ENCODE assay signal across 8 cellular contexts in genomic region chr2:157876066-157876770, GRCh38. TPM values are rescaled to one million over a fixed set of nuclear protein-coding genes. Genes with fewer than 3 reads are reported as not detected.
DNase-seq lines count a peak whose midpoint lies in the region; ATAC-seq and TF ChIP-seq lines count a peak whose summit lies in the region.

TSS of gene ACVR1 (minus strand) at chr2:157876330. CDS start at chr2:157799493, 76,837 bp downstream.

- peak within 1 kb of the TSS; percentile 86 for H3K4me3 Mint-ChIP-seq in activated T-helper 17 cell treated with anti-CD3 and anti-CD28 coated beads, Interleukin-2, amount 50 U/mL, for 72 hours
- peak within 1 kb of the TSS; percentile 84 to 97 (median 94) for H3K4me3 Mint-ChIP-seq in naive B cell
- peak within 1 kb of the TSS; percentile 79 for H3K4me3 Mint-ChIP-seq in stimulated activated effector memory CD8-positive, alpha-beta T cell treated with anti-CD3 and anti-CD28 coated beads, Interleukin-12 subunit alpha, Interleukin-12 subunit beta, amount 100 ng/mL, for 72 hours

- H3K36me3 ChIP-seq in KMS-11 (ENCODE audit: insufficient read depth) (no peaks in the 10 kb centered on the region), fibroblast of lung (ENCODE audit: control insufficient read depth, insufficient read depth, low read length) (no peaks in the 10 kb centered on the region)

- ATAC-seq in GM21786 (IDR thresholded peaks at IDR 0.05; ENCODE audit: unreplicated experiment) (peak; percentile 78), naive B cell (ENCODE audit: low read depth in 2 of 2) (peak; percentile 76 to 83)
- ATAC-seq in activated T-helper 17 cell treated with anti-CD3 and anti-CD28 coated beads, Interleukin-2, amount 50 U/mL, for 72 hours (replicated peaks) = peak; percentile 92
- peak; percentile 89 for ATAC-seq in stimulated activated effector memory CD8-positive, alpha-beta T cell treated with anti-CD3 and anti-CD28 coated beads, Interleukin-12 subunit alpha, Interleukin-12 subunit beta, amount 100 ng/mL, for 72 hours

- no peaks in the 10 kb centered on the region for H3K9me3 ChIP-seq in fibroblast of lung (ENCODE audit: control insufficient read depth, insufficient read depth, low read depth, low read length)

- DNase-seq in DMS79 (lab: John Stamatoyannopoulos, UW) (peak; percentile 82), RPMI8226 (peak; percentile 95), fibroblast of lung (ENCODE audit: low read depth in 2 of 2) (peak; percentile 98 to 99), naive B cell (peak; percentile 77)
- peak; percentile 67 to 92 for DNase-seq in stimulated activated effector memory CD8-positive, alpha-beta T cell treated with anti-CD3 and anti-CD28 coated beads, Interleukin-12 subunit alpha, Interleukin-12 subunit beta, amount 100 ng/mL, for 72 hours (ENCODE audit: low spot score in 2 of 2)

- H3K4me3 ChIP-seq in KMS-11 (IDR thresholded peaks at IDR 0.05; ENCODE audit: insufficient read depth, low read depth, low read length) = peak within 1 kb of the TSS; percentile 88
- peak within 1 kb of the TSS; percentile 74 to 90 (median 78) for H3K4me3 ChIP-seq in fibroblast of lung (replicated peaks in 1 of 4; ENCODE audit: control extremely low read depth in 1 of 4, insufficient read depth in 1 of 4, low read depth in 3 of 4, low read length in 4 of 4)

- peak within 1 kb of the TSS; percentile 95 for H3K27ac Mint-ChIP-seq in activated T-helper 17 cell treated with anti-CD3 and anti-CD28 coated beads, Interleukin-2, amount 50 U/mL, for 72 hours
- peak within 1 kb of the TSS; percentile 67 to 94 (median 91) for H3K27ac Mint-ChIP-seq in naive B cell
- H3K27ac Mint-ChIP-seq in stimulated activated effector memory CD8-positive, alpha-beta T cell treated with anti-CD3 and anti-CD28 coated beads, Interleukin-12 subunit alpha, Interleukin-12 subunit beta, amount 100 ng/mL, for 72 hours = peak within 1 kb of the TSS; percentile 86

- no peaks in the 10 kb centered on the region for H3K9me3 Mint-ChIP-seq in activated T-helper 17 cell treated with anti-CD3 and anti-CD28 coated beads, Interleukin-2, amount 50 U/mL, for 72 hours
- no peaks in the 10 kb centered on the region for H3K9me3 Mint-ChIP-seq in naive B cell
- H3K9me3 Mint-ChIP-seq in stimulated activated effector memory CD8-positive, alpha-beta T cell treated with anti-CD3 and anti-CD28 coated beads, Interleukin-12 subunit alpha, Interleukin-12 subunit beta, amount 100 ng/mL, for 72 hours = no peaks in the 10 kb centered on the region

- H3K27me3 ChIP-seq in KMS-11 (ENCODE audit: insufficient read depth, low read depth) = no peaks in the 10 kb centered on the region
- no peaks in the 10 kb centered on the region for H3K27me3 ChIP-seq in fibroblast of lung (ENCODE audit: control insufficient read depth, insufficient read depth, low read length)

- TF ChIP-seq CTCF in KMS-11 (conservative IDR thresholded peaks at IDR 0.05; ENCODE audit: low read depth, low read length) = no peak; the same call in 1 of the 2 replicates
- no peak for TF ChIP-seq CTCF in fibroblast of lung (conservative IDR thresholded peaks at IDR 0.05 in 1 of 2, IDR thresholded peaks at IDR 0.05 in 1 of 2; ENCODE audit: low read depth in 1 of 2, low read length in 2 of 2)

- H3K79me2 ChIP-seq in KMS-11 (ENCODE audit: insufficient read depth, low read depth) = peaks cover 15% of the 10 kb centered on the region; the same call in 1 of the 2 replicates
- H3K79me2 ChIP-seq in fibroblast of lung (ENCODE audit: control insufficient read depth, insufficient read depth, low read length) = peaks cover 35% of the 10 kb centered on the region

- peak within 1 kb of the TSS; percentile 62 for H3K27ac ChIP-seq in KMS-11
- H3K27ac ChIP-seq in fibroblast of lung (ENCODE audit: insufficient read depth, low read length) = peak within 1 kb of the TSS; percentile 88

- H3K4me1 Mint-ChIP-seq in activated T-helper 17 cell treated with anti-CD3 and anti-CD28 coated beads, Interleukin-2, amount 50 U/mL, for 72 hours = peaks cover 45% of the 10 kb centered on the region
- H3K4me1 Mint-ChIP-seq in naive B cell = peaks cover 15 to 23% (median 15%) of the 10 kb centered on the region in 3 donors
- peaks cover 31% of the 10 kb centered on the region for H3K4me1 Mint-ChIP-seq in stimulated activated effector memory CD8-positive, alpha-beta T cell treated with anti-CD3 and anti-CD28 coated beads, Interleukin-12 subunit alpha, Interleukin-12 subunit beta, amount 100 ng/mL, for 72 hours

- H3K4me2 ChIP-seq in KMS-11 (peak within 1 kb of the TSS; percentile 97), fibroblast of lung (ENCODE audit: extremely low read depth, insufficient read depth, low read length) (peak within 1 kb of the TSS; percentile 95)

- H2AFZ ChIP-seq in KMS-11 (ENCODE audit: low read depth) (peak within 1 kb of the TSS; percentile 81), fibroblast of lung (ENCODE audit: low read length) (peak within 1 kb of the TSS; percentile 98)

- no peaks in the 10 kb centered on the region for H4K20me1 ChIP-seq in KMS-11 (ENCODE audit: insufficient read depth)
- no peaks in the 10 kb centered on the region for H4K20me1 ChIP-seq in fibroblast of lung (ENCODE audit: control insufficient read depth, extremely low read depth, insufficient read depth, low read length)

- H3K9ac ChIP-seq in KMS-11 = peak within 1 kb of the TSS; percentile 45; the same call in 1 of the 2 replicates
- H3K9ac ChIP-seq in fibroblast of lung (ENCODE audit: insufficient read depth, low read length) = peak within 1 kb of the TSS; percentile 82

- H3K27me3 Mint-ChIP-seq in activated T-helper 17 cell treated with anti-CD3 and anti-CD28 coated beads, Interleukin-2, amount 50 U/mL, for 72 hours = no peaks in the 10 kb centered on the region
- no peaks in the 10 kb centered on the region for H3K27me3 Mint-ChIP-seq in naive B cell

- H3K36me3 Mint-ChIP-seq in activated T-helper 17 cell treated with anti-CD3 and anti-CD28 coated beads, Interleukin-2, amount 50 U/mL, for 72 hours (ENCODE audit: low read depth) = peaks cover 10% of the 10 kb centered on the region
- no peaks in the 10 kb centered on the region for H3K36me3 Mint-ChIP-seq in naive B cell
- no peaks in the 10 kb centered on the region for H3K36me3 Mint-ChIP-seq in stimulated activated effector memory CD8-positive, alpha-beta T cell treated with anti-CD3 and anti-CD28 coated beads, Interleukin-12 subunit alpha, Interleukin-12 subunit beta, amount 100 ng/mL, for 72 hours

- H3K4me1 ChIP-seq in KMS-11 (ENCODE audit: low read depth, poor library complexity, severe bottlenecking) = peaks cover 29% of the 10 kb centered on the region
- H3K4me1 ChIP-seq in fibroblast of lung (ENCODE audit: control insufficient read depth, extremely low read depth, insufficient read depth, low read length) = peaks cover 6% of the 10 kb centered on the region

RNA-seq across cellular contexts. Expression of gene ACVR1, which starts in this region (rescaled TPM):
- 10 to 100 TPM; 22.7 to 27.5 TPM for total RNA-seq in activated T-helper 17 cell treated with anti-CD3 and anti-CD28 coated beads, Interleukin-2, amount 50 U/mL, for 72 hours
- total RNA-seq in fibroblast of lung = 30.8 and 42.9 TPM in 2 replicates
- 57.1 and 72.1 TPM in 2 replicates for polyA plus RNA-seq in fibroblast of lung
- 40.3 and 51.3 TPM in 2 replicates for polyA plus RNA-seq in fibroblast of lung (2012)
- polyA minus RNA-seq in fibroblast of lung (ENCODE audit: low replicate concordance) = 151 and 156 TPM in 2 replicates
- polyA plus RNA-seq in naive B cell (ENCODE audit: low read depth in 6 of 6) = 1 to 10 TPM in 5 of 6 donors, not detected in 1; 1.1 to 2.8 (median 1.6) TPM

Comparison
In these comparisons a context has a peak if more than half of its experiments do, and no peak if none do; other contexts are left out.
1. Peak in every context shown above with its lines: DNase-seq, ATAC-seq, H3K4me3 ChIP-seq and H3K27ac ChIP-seq.
2. RNA of gene ACVR1 (polyA plus RNA-seq): 40.3 to 72.1 TPM in fibroblast of lung; 1.1 to 2.8 TPM in naive B cell; every median in the first group is over 10 times any median in the second.